Comparison of ENCODE assay signal across 9 cellular contexts in genomic region chr4:4289055-4289454, GRCh38. TPM values are rescaled to one million over a fixed set of nuclear protein-coding genes. Genes with fewer than 3 reads are reported as not detected.
DNase-seq lines count a peak whose midpoint lies in the region; TF ChIP-seq lines count a peak whose summit lies in the region.
"Had no signal": no experiment of that assay in that cellular context is flagged by ENCODE, and none has a peak within 500 bp of the region (broad histone marks: within the 10 kb centered on the region; RNA-seq: fewer than 3 reads in every experiment).

No MANE protein-coding gene starts in this region.

- H3K36me3 ChIP-seq in DOHH2 (ENCODE audit: control insufficient read depth, low read length), result peaks cover 42% of the 10 kb centered on the region
- H3K36me3 ChIP-seq in OCI-LY7 (ENCODE audit: insufficient read depth, low read length), result peaks cover 45% of the 10 kb centered on the region

- H3K4me3 ChIP-seq in DOHH2 (ENCODE audit: low read length) (peak overlapping the region; percentile 83), OCI-LY7 (ENCODE audit: low read depth, low read length, poor library complexity, severe bottlenecking) (peak overlapping the region; percentile 78)

- H3K9me3 Mint-ChIP-seq in osteocyte (ENCODE audit: unreplicated experiment), result no peaks in the 10 kb centered on the region

- H2AFZ ChIP-seq in OCI-LY7 (ENCODE audit: low read length), result no peak overlapping the region

- no peaks in the 10 kb centered on the region for H3K9me2 ChIP-seq in DOHH2 (replicated peaks; ENCODE audit: control insufficient read depth, low read length)
- H3K9me2 ChIP-seq in OCI-LY7 (ENCODE audit: insufficient read depth, low read length), result no peaks in the 10 kb centered on the region

- H3K4me3 Mint-ChIP-seq in osteocyte (ENCODE audit: unreplicated experiment), result peak overlapping the region; percentile 96

- intact Hi-C loops in OCI-LY7 (cut with micrococcal nuclease; ENCODE audit: unreplicated experiment) (no loop called here), head of caudate nucleus (cut with DNase I) (loop anchor here (5.0 kb wide), 1 partner anchor 42 kb away; the partner anchor contains the start of gene TMEM128)

- peaks cover 33% of the 10 kb centered on the region for H3K4me1 Mint-ChIP-seq in osteocyte (ENCODE audit: unreplicated experiment)

- TF ChIP-seq CTCF in DOHH2 (IDR thresholded peaks at IDR 0.05; ENCODE audit: low read depth, low read length, poor library complexity, severe bottlenecking), result no peak
- no peak for TF ChIP-seq CTCF in OCI-LY7 (conservative IDR thresholded peaks at IDR 0.05; ENCODE audit: low read length)
- no peak for TF ChIP-seq CTCF in osteocyte (IDR thresholded peaks at IDR 0.05)

- CTCF ChIA-PET in OCI-LY7 (lab: Charles Lee; ENCODE audit: unreplicated experiment), result no interaction called here

- H3K9me3 ChIP-seq in DOHH2 (ENCODE audit: control insufficient read depth, insufficient read depth, low read length), result no peaks in the 10 kb centered on the region
- H3K9me3 ChIP-seq in OCI-LY7 (ENCODE audit: low read length), result no peaks in the 10 kb centered on the region

- peaks cover 5% of the 10 kb centered on the region; the same call in 1 of the 2 replicates for H4K20me1 ChIP-seq in DOHH2 (ENCODE audit: control insufficient read depth, insufficient read depth, low read depth, low read length)
- no peaks in the 10 kb centered on the region for H4K20me1 ChIP-seq in OCI-LY7 (ENCODE audit: insufficient read depth, low read length)

- H3K4me1 ChIP-seq in DOHH2 (ENCODE audit: control insufficient read depth, low read length) (peaks cover 26% of the 10 kb centered on the region), OCI-LY7 (ENCODE audit: insufficient read depth, low read length, poor library complexity, severe bottlenecking) (peaks cover 20% of the 10 kb centered on the region)

- no peaks in the 10 kb centered on the region for H3K27me3 ChIP-seq in DOHH2 (ENCODE audit: control insufficient read depth, low read length)

- H3K79me2 ChIP-seq in DOHH2 (ENCODE audit: control insufficient read depth, low read length), result peaks cover 91% of the 10 kb centered on the region
- H3K79me2 ChIP-seq in OCI-LY7 (ENCODE audit: insufficient read depth, low read depth, low read length), result peaks cover 52% of the 10 kb centered on the region

- H3K4me2 ChIP-seq in DOHH2 (ENCODE audit: low read length) (peak overlapping the region; percentile 89), OCI-LY7 (ENCODE audit: low read length) (peak overlapping the region; percentile 88)

- H3K27ac ChIP-seq in DOHH2 (ENCODE audit: low read depth, low read length), result peak overlapping the region; percentile 27; the same call in 1 of the 2 replicates
- peak overlapping the region; percentile 30 for H3K27ac ChIP-seq in OCI-LY7 (ENCODE audit: low read depth, low read length, poor library complexity, severe bottlenecking)
- peak overlapping the region; percentile 54 for H3K27ac ChIP-seq in epithelial cell of prostate

- no peaks in the 10 kb centered on the region for H3K27me3 Mint-ChIP-seq in osteocyte (ENCODE audit: unreplicated experiment)

- no TSS peak for BruUV-seq in OCI-LY7 (replicated peaks; lab: Mats Ljungman, UMichigan)

- POLR2A ChIA-PET in OCI-LY7 (lab: Charles Lee), result no interaction called here

- H3K36me3 Mint-ChIP-seq in osteocyte (ENCODE audit: unreplicated experiment), result peaks cover 3% of the 10 kb centered on the region

- DNase-seq in OCI-LY7 (ENCODE audit: low spot score) (peak; percentile 8), epithelial cell of prostate (ENCODE audit: low read depth, low spot score) (no peak), osteocyte (ENCODE audit: extremely low spot score, unreplicated experiment) (peak; percentile 27), DMS 273 (lab: John Stamatoyannopoulos, UW; ENCODE audit: unreplicated experiment) (no peak), head of caudate nucleus (no peak), LoVo (ENCODE audit: low spot score) (no peak)
- no peak for DNase-seq in activated CD8-positive, alpha-beta memory T cell treated with anti-CD3 and anti-CD28 coated beads, Interleukin-2, amount 50 U/mL, for 4 hours
- DNase-seq: midbrain had no signal

- no peaks in the 10 kb centered on the region for H3F3A ChIP-seq in DOHH2 (ENCODE audit: control insufficient read depth, insufficient read depth)

- no peak overlapping the region for H3K27ac Mint-ChIP-seq in osteocyte (ENCODE audit: unreplicated experiment)

RNA-seq across cellular contexts. Expression of gene LYAR, which starts 0.9 kb away (rescaled TPM):
- total RNA-seq in OCI-LY7 (2014; rRNA removed; shearing (Covaris generic)), result 58.8 and 86.8 TPM in 2 replicates
- total RNA-seq in OCI-LY7 (2022) (55.0 and 58.5 TPM in 2 replicates), osteocyte (7.4 and 8.2 TPM in 2 replicates)

RNA-seq across cellular contexts. Expression of gene ZBTB49, which starts 1.0 kb away (rescaled TPM):
- total RNA-seq in OCI-LY7 (2014; rRNA removed; shearing (Covaris generic)), result 6.5 and 9.9 TPM in 2 replicates
- total RNA-seq in OCI-LY7 (2022) (8.7 and 12.8 TPM in 2 replicates), osteocyte (3.5 and 6.4 TPM in 2 replicates)

RNA-seq across cellular contexts. Expression of gene TMEM128, which starts 41.0 kb away (rescaled TPM):
- 11.2 and 13.9 TPM in 2 replicates for total RNA-seq in OCI-LY7 (2014; rRNA removed; shearing (Covaris generic))
- total RNA-seq in OCI-LY7 (2022) (17.8 and 20.6 TPM in 2 replicates), osteocyte (25.7 and 26.8 TPM in 2 replicates)

Comparison
In these comparisons a context has a peak if more than half of its experiments do, and no peak if none do; other contexts are left out.
1. DNase-seq: peak in OCI-LY7 (single experiment) and osteocyte (single experiment); none in epithelial cell of prostate (single experiment), DMS 273 (single experiment), head of caudate nucleus (0 of 42), LoVo (single experiment) and activated CD8-positive, alpha-beta memory T cell treated with anti-CD3 and anti-CD28 coated beads, Interleukin-2, amount 50 U/mL, for 4 hours (single experiment).
2. Peak in every context shown above with its lines, with median percentiles within 50 percentile points of each other: H3K27ac ChIP-seq.